Comparison of ENCODE assay signal across 11 cellular contexts in the genomic region with DNA sequence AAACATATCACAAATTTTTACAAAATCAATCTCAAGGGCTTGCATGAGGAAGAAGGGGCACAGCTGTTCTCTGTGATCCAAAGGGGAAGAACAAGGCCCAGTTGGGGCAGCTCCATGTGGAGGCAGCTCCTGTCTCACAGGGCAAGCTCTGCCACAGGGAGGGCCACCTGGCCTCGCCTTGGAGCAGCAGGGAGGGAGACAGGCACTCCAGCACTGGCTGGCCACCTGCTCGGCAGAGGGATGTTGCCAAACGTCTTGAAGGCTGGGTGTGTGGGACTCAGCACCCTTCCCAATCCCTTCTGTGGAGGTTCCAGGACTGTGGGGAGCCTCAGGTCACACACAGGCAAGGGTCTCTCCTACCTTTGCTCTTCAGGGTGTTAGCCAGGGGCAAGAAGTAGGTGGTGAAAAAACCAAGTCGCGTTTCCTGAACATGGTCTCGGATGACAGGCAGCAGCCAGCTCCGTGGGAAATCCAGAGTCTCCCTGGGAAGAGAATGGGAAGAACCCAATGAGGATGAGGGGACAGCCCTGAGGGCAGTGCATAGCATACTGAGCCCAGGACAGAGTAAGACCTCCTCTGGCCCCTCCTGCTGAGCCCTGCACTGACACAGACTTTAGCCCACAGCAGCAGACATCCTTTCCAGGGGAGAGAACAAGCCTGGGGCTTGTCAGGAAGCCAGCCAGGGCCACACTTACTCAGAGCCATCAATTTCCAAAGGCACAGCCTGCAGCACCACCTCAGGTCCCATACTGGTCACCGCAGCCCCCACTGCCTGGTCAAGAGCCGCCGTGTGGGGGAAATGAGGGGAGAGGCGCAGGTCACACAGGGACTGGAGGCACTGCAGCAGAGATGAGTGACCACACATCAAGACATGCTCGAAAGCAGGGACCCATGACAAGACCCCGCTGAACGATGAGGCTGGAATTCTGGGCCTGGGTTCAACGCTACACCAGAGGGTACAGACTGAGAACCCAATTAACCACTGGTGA.
"Had no signal": no experiment of that assay in that cellular context is flagged by ENCODE, and none has a peak within 500 bp of the region (broad histone marks: within the 10 kb centered on the region; RNA-seq: fewer than 3 reads in every experiment).

No MANE protein-coding gene starts in this region.

- H3K9me3 ChIP-seq: ascending aorta, left lung, ovary, stomach, thoracic aorta had no signal

- H3K4me1 ChIP-seq: ascending aorta, foreskin keratinocyte had no signal

- ATAC-seq: foreskin keratinocyte, left lung had no signal

- DNase-seq: activated CD4-positive, CD25-positive, alpha-beta regulatory T cell; activated gamma-delta T cell; activated T-cell treated with anti-CD3 and anti-CD28 coated beads, Interleukin-2, amount 50 U/mL, for 48 hours; foreskin keratinocyte; head of caudate nucleus; ovary; stomach; T-helper 2 cell had no signal

- H3K27me3 ChIP-seq: ascending aorta, foreskin keratinocyte, left lung, ovary, stomach had no signal

- H3K36me3 ChIP-seq: ovary had no signal

- H3K27ac ChIP-seq: ascending aorta, foreskin keratinocyte, left lung, ovary, stomach, thoracic aorta had no signal

- H3K4me3 ChIP-seq: ascending aorta, left lung, ovary, stomach, thoracic aorta had no signal
